8 cellular contexts compared by ENCODE assay signal in the genomic region with DNA sequence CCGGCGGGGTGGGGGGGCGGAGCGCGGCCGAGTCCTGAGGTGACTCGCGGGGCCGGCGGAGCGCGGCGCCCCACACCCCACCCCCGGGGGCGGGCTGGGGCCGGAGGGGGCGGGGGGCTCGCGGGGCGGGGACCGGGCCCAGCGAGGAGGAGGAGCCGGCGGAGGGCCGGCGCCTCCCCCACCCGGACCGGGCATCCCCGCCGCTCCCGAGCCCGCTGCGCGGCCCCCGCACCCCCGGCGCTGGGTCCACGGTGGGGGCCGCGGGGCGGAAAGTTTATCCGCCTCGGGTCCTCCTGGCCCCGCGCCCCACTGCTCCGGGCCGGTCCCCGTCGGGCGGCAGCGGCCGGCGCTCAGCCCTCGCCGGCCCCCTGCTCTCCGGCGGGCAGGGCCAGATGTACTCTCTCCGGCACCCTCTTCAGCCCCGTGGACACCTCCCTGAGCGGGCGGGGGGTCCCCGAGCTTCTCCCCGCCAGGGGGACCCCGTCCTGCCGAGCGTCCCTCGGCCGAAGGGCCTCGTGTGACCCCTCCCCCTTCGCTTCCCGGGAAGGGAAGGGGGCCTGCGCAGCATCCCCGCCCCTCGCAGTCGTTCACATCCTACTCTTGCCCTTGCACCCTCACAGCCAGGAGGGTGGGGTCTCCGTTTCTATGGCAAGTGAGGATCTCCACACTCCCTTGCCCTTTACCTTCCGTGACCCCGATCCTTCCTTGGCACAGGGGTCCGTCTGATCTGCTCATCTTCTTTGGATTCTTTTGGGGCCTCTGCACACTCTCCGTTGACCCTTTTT. TPM values are rescaled to one million over a fixed set of nuclear protein-coding genes. Genes with fewer than 3 reads are reported as not detected.
A peak's percentile ranks its signal among the peaks of the same experiment; 100 is the strongest.
DNase-seq lines count a peak whose midpoint lies in the region; ATAC-seq and TF ChIP-seq lines count a peak whose summit lies in the region.

No MANE protein-coding gene starts in this region.

- POLR2A ChIA-PET in BJ (lab: Charles Lee), result no interaction called here

- peak overlapping the region; percentile 88 to 95 for H3K27ac ChIP-seq in ascending aorta
- H3K27ac ChIP-seq in gastrocnemius medialis, result peak overlapping the region; percentile 81 to 90 (median 84)

- intact Hi-C loops in ascending aorta (cut with DNase I) (loop anchor here (1.0 to 5.0 kb wide), 4 partner anchors 59 to 183 kb away; partner anchors contain the start of gene KLHL21), gastrocnemius medialis (cut with DNase I; ENCODE audit: low total_unique reads) (loop anchor here (2.0 kb wide), 1 partner anchor 85 kb away; the partner anchor contains the start of gene DNAJC11)

- H3K27me3 ChIP-seq in BJ (ENCODE audit: control insufficient read depth, insufficient read depth, low read length), result no peaks in the 10 kb centered on the region
- H3K27me3 ChIP-seq in ascending aorta, result no peaks in the 10 kb centered on the region
- no peaks in the 10 kb centered on the region for H3K27me3 ChIP-seq in gastrocnemius medialis

- H3K4me3 ChIP-seq in BJ (ENCODE audit: low read depth, low read length) (peak overlapping the region; percentile 86), ascending aorta (peak overlapping the region; percentile 93 to 97), gastrocnemius medialis (peak overlapping the region; percentile 66 to 86 (median 68))

- CTCF ChIA-PET in BJ (lab: Yijun Ruan, JAX), result interaction anchor here (1.5 to 2.2 kb wide), 2 partner anchors 10 to 284 kb away, joined by 6 to 10 read pairs; no protein-coding TSS in a partner anchor

- no peak for TF ChIP-seq POLR2A in gastrocnemius medialis (IDR thresholded peaks at IDR 0.05)

- H3K36me3 ChIP-seq in BJ (ENCODE audit: control insufficient read depth, insufficient read depth, low read length) (no peaks in the 10 kb centered on the region), ascending aorta (no peaks in the 10 kb centered on the region), gastrocnemius medialis (no peaks in the 10 kb centered on the region)

- TF ChIP-seq CTCF in BJ (IDR thresholded peaks at IDR 0.05; ENCODE audit: insufficient read depth, low read depth, low read length), result peak; percentile 40; the same call in 1 of the 2 replicates
- peak in 1 of 3 experiments; percentile 6 for TF ChIP-seq CTCF in ascending aorta (IDR thresholded peaks at IDR 0.05)
- peak in 3 of 5 experiments; percentile 16 to 38 (median 22) for TF ChIP-seq CTCF in gastrocnemius medialis (IDR thresholded peaks at IDR 0.05 in 4 of 5, conservative IDR thresholded peaks at IDR 0.05 in 1 of 5)

- peak; percentile 14 for ATAC-seq in GM21825 (IDR thresholded peaks at IDR 0.05; ENCODE audit: unreplicated experiment)
- no peak for ATAC-seq in gastrocnemius medialis
- ATAC-seq in GM19023 (IDR thresholded peaks at IDR 0.05; ENCODE audit: unreplicated experiment), result no peak
- ATAC-seq in GM18868 (IDR thresholded peaks at IDR 0.05; ENCODE audit: unreplicated experiment), result no peak

- in situ Hi-C loops in gastrocnemius medialis (cut with MboI; ENCODE audit: low sequenced_read_pairs in 4 of 4), result no loop called here

- no peak for DNase-seq in BJ (ENCODE audit: low read depth)
- peak; percentile 57 for DNase-seq in RPMI8226
- DNase-seq in ascending aorta (ENCODE audit: low spot score in 2 of 2), result peak in 1 of 2 donors; percentile 70
- DNase-seq in hepatic stellate cell (ENCODE audit: low spot score), result peak; percentile 67
- DNase-seq in gastrocnemius medialis, result peak; percentile 16 to 23

- no peaks in the 10 kb centered on the region for H3K9me3 ChIP-seq in ascending aorta
- H3K9me3 ChIP-seq in gastrocnemius medialis, result no peaks in the 10 kb centered on the region

- H3K4me1 ChIP-seq in ascending aorta, result peaks cover 4 to 21% of the 10 kb centered on the region in 2 donors
- peaks cover 34 to 38% of the 10 kb centered on the region in 2 donors for H3K4me1 ChIP-seq in gastrocnemius medialis

RNA-seq across cellular contexts. Expression of gene CAMTA1, which starts 0.7 kb away (rescaled TPM):
- 23.1 and 48.4 TPM in 2 replicates for polyA plus RNA-seq in BJ (2011; rRNA removed)
- polyA minus RNA-seq in BJ (2011; rRNA and poly(A)+ RNA removed), result 16.1 and 19.2 TPM in 2 replicates
- total RNA-seq in ascending aorta (53.3 TPM), gastrocnemius medialis (100 to 1,000 TPM in 1 of 4 donors, 10 to 100 TPM in 3; 60.5 to 113 (median 70.4) TPM)
